In genomic region chr12:88854260-88854659, GRCh38 we compare ENCODE assay signal across 15 cellular contexts.
DNase-seq lines count a peak whose midpoint lies in the region; FAIRE-seq and TF ChIP-seq lines count a peak whose summit lies in the region.
"Had no signal": no experiment of that assay in that cellular context is flagged by ENCODE, and none has a peak within 500 bp of the region (broad histone marks: within the 10 kb centered on the region; RNA-seq: fewer than 3 reads in every experiment).

No MANE protein-coding gene starts in this region.

- FAIRE-seq in urothelium cell line (lab: Jason Lieb, UNC) = no peak
- FAIRE-seq: G401.6 had no signal

- no peaks in the 10 kb centered on the region for H3K9me2 ChIP-seq in GM23248 (ENCODE audit: insufficient read depth)

- in situ Hi-C loops in GM23248 (cut with MboI) = no loop called here

- TF ChIP-seq CTCF in fibroblast of the aortic adventitia (IDR thresholded peaks at IDR 0.05; ENCODE audit: insufficient read depth, low read length) = no peak
- TF ChIP-seq CTCF in A673 (conservative IDR thresholded peaks at IDR 0.05; ENCODE audit: low read depth, low read length) = no peak

- H3K9me3 ChIP-seq in GM23248 (ENCODE audit: low read depth) = no peaks in the 10 kb centered on the region
- H3K9me3 ChIP-seq in A673 (ENCODE audit: low read depth, low read length, poor library complexity, severe bottlenecking) = no peaks in the 10 kb centered on the region
- H3K9me3 ChIP-seq: gastroesophageal sphincter had no signal

- H3K4me3 ChIP-seq in GM23248 (no peak overlapping the region), fibroblast of the aortic adventitia (ENCODE audit: low read depth, low read length) (no peak overlapping the region), A673 (ENCODE audit: low read depth, low read length, poor library complexity, severe bottlenecking) (no peak overlapping the region)
- H3K4me3 ChIP-seq: gastroesophageal sphincter, left ventricle myocardium inferior had no signal

- no peaks in the 10 kb centered on the region for H4K20me1 ChIP-seq in GM23248 (ENCODE audit: insufficient read depth)

- H3K4me1 ChIP-seq in GM23248 (ENCODE audit: insufficient read depth) (peaks cover 32% of the 10 kb centered on the region), A673 (ENCODE audit: insufficient read depth, low read length, poor library complexity, severe bottlenecking) (no peaks in the 10 kb centered on the region)
- H3K4me1 ChIP-seq: gastroesophageal sphincter, left ventricle myocardium inferior had no signal

- no TSS peak for BruUV-seq in A673 (replicated peaks; lab: Mats Ljungman, UMichigan)

- 0% methylated on average over 1 of the region's 1 CpG for WGBS in GM23248 (ENCODE audit: low coverage in 1 of 2, low lambda C conversion rate in 2 of 2, missing lambda C conversion rate in 2 of 2), 2 experiments

- no peaks in the 10 kb centered on the region for H3K79me2 ChIP-seq in GM23248 (ENCODE audit: insufficient read depth)

- H3F3A ChIP-seq in GM23248 (ENCODE audit: insufficient read depth) = peaks cover 31% of the 10 kb centered on the region

- H3K27ac ChIP-seq in GM23248 = peak overlapping the region; percentile 47
- no peak overlapping the region for H3K27ac ChIP-seq in A673 (ENCODE audit: low read depth, low read length, poor library complexity, severe bottlenecking)
- H3K27ac ChIP-seq: gastroesophageal sphincter, left ventricle myocardium inferior had no signal

- H3K36me3 ChIP-seq in GM23248 (ENCODE audit: low read depth) (no peaks in the 10 kb centered on the region), A673 (ENCODE audit: insufficient read depth, low read length, poor library complexity, severe bottlenecking) (no peaks in the 10 kb centered on the region)
- H3K36me3 ChIP-seq: gastroesophageal sphincter, left ventricle myocardium inferior had no signal

- H3K9ac ChIP-seq in GM23248 = no peak overlapping the region

- CTCF ChIA-PET in A673 (lab: Charles Lee) = no interaction called here

- H3K4me2 ChIP-seq in GM23248 (ENCODE audit: unreplicated experiment) = peak overlapping the region; percentile 38

- POLR2A ChIA-PET in A673 (lab: Charles Lee; ENCODE audit: low non-redundant PET) = no interaction called here

- intact Hi-C loops in A673 (cut with micrococcal nuclease; ENCODE audit: unreplicated experiment) = no loop called here

- DNase-seq in GM23248 = peak; percentile 77
- DNase-seq in SW 1271 (lab: John Stamatoyannopoulos, UW) = peak; percentile 1 to 63
- DNase-seq in fibroblast of the aortic adventitia (ENCODE audit: low read depth) = peak; percentile 67
- DNase-seq in urothelium cell line (ENCODE audit: low spot score) = peak; percentile 14
- DNase-seq in C1 segment of cervical spinal cord (lab: John Stamatoyannopoulos, UW) = no peak
- no peak for DNase-seq in Ammon's horn (ENCODE audit: low spot score)
- DNase-seq in A673 (ENCODE audit: low spot score) = no peak
- DNase-seq: activated T-cell treated with anti-CD3 and anti-CD28 coated beads, Interleukin-2, amount 50 U/mL, for 4 hours; KG1; left ventricle myocardium inferior; NCI-H2227 treated with DMSO at 0.1 percent for 48 hours; occipital lobe; Right ventricle myocardium superior had no signal

- H3K27me3 ChIP-seq in GM23248 (replicated peaks; ENCODE audit: insufficient read depth) (no peaks in the 10 kb centered on the region), A673 (replicated peaks; ENCODE audit: insufficient read depth, low read depth, low read length, poor library complexity) (no peaks in the 10 kb centered on the region)
- H3K27me3 ChIP-seq: gastroesophageal sphincter had no signal

- H2AFZ ChIP-seq in GM23248 = 0 out of 2 replicates have a peak overlapping the region, but pooled peaks have one; percentile 33

Comparison
In these comparisons a context has a peak if more than half of its experiments do, and no peak if none do; other contexts are left out.
1. DNase-seq: peak in GM23248 (single experiment), SW 1271 (2 of 2), fibroblast of the aortic adventitia (single experiment) and urothelium cell line (single experiment); none in C1 segment of cervical spinal cord (0 of 14), Ammon's horn (single experiment) and A673 (single experiment).